ENCODE assay signal across 9 cellular contexts in the genomic region with DNA sequence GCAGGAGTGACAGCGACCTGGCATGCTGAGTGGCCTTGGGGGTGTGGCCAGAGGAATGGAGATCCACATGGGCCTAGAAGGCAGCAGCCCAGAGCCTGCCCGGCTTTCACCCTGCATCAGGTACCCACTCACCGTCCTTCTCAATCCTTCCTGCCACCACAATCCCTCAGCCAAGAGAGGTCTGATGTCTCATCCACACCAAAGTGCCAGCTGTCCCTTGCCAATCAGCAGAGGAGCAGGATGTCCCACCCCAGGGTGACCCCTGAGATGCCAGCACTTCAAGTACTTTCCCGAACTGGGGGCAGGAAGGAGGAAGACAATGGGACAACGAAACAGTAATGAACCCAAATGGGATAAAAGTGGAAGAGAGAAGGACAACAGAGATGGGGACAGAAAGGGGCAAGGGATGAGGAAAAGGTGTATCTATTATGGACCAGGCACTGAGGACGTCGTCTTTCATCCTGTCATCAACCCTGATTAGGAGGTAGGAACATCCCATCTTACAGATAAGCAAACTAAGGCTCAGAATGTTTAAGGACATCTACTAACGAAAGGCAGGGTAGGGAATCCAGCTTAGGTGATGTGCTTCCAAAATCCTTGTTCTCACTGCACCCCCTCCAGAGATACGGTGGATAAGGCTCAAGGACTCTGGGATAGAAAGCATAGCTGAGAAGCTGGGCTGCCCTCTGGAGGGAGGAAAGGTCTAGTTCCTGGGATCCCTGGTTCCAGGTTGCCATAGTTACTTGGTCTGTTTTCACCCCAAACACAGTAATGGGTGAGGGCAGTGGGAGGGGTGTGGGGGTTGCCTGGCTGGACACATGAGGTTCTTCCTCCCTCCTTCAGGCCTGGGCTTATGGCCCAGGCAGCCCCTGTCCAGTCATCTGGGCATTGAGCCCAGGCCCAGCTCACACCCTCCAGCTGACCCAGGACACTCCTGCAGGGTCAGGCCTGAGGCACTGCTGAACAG. TPM values are rescaled to one million over a fixed set of nuclear protein-coding genes. Genes with fewer than 3 reads are reported as not detected.
A peak's percentile ranks its signal among the peaks of the same experiment; 100 is the strongest.
DNase-seq lines count a peak whose midpoint lies in the region; TF ChIP-seq lines count a peak whose summit lies in the region.
"Had no signal": no experiment of that assay in that cellular context is flagged by ENCODE, and none has a peak within 500 bp of the region (broad histone marks: within the 10 kb centered on the region; RNA-seq: fewer than 3 reads in every experiment).

No MANE protein-coding gene starts in this region.

- H3K36me3 ChIP-seq in stomach (peaks cover 26 to 44% (median 40%) of the 10 kb centered on the region in 4 donors), Karpas-422 (ENCODE audit: insufficient read depth, low read length) (peaks cover 7% of the 10 kb centered on the region)

- DNase-seq in NCI-H748 (lab: John Stamatoyannopoulos, UW; ENCODE audit: unreplicated experiment) (peak; percentile 34), NCI-H748 treated with DMSO at 0.1 percent for 48 hours (lab: John Stamatoyannopoulos, UW) (no peak), cerebellum (ENCODE audit: low spot score) (peak; percentile 56), kidney tubule cell (ENCODE audit: low spot score) (peak; percentile 63), stomach (peak; percentile 50), Karpas-422 (no peak), NCI-H345 (lab: John Stamatoyannopoulos, UW) (no peak), SW480 (ENCODE audit: low spot score) (no peak)

- intact Hi-C loops in stomach (cut with DNase I; ENCODE audit: low total_unique reads): no loop called here

- H3K27ac ChIP-seq in stomach: peak overlapping the region; percentile 70 to 85 (median 76)
- no peak overlapping the region for H3K27ac ChIP-seq in Karpas-422 (ENCODE audit: low read length)

- TF ChIP-seq CTCF in stomach (IDR thresholded peaks at IDR 0.05): peak in 1 of 7 experiments; percentile 19

- H3K9ac ChIP-seq in Karpas-422 (ENCODE audit: low read length): no peak overlapping the region

- H3K4me2 ChIP-seq in Karpas-422 (ENCODE audit: low read depth, low read length, poor library complexity, severe bottlenecking): no peak overlapping the region
- H3K4me2 ChIP-seq: BLaER1 treated with 17β-estradiol and CSF1 and Interleukin-3, amounts not matched to agents 10 nM and 100 nM had no signal

- no peaks in the 10 kb centered on the region for H4K20me1 ChIP-seq in Karpas-422 (ENCODE audit: insufficient read depth, low read depth, low read length)

- no peaks in the 10 kb centered on the region for H3K9me2 ChIP-seq in Karpas-422 (replicated peaks; ENCODE audit: insufficient read depth, low read length)

- TF ChIP-seq EP300 in stomach (IDR thresholded peaks at IDR 0.05): no peak

- H3K27me3 ChIP-seq in stomach: peaks cover 0 to 5% (median 0%) of the 10 kb centered on the region in 3 donors
- no peaks in the 10 kb centered on the region for H3K27me3 ChIP-seq in Karpas-422 (ENCODE audit: low read length)
- H3K27me3 ChIP-seq: BLaER1 treated with 17β-estradiol and CSF1 and Interleukin-3, amounts not matched to agents 10 nM and 100 nM had no signal

- no peaks in the 10 kb centered on the region for H3K79me2 ChIP-seq in Karpas-422 (ENCODE audit: low read length)

- H3K4me1 ChIP-seq in stomach (peaks cover 29 to 66% (median 45%) of the 10 kb centered on the region in 4 donors), Karpas-422 (ENCODE audit: low read length) (no peaks in the 10 kb centered on the region)

- H3K9me3 ChIP-seq in stomach: no peaks in the 10 kb centered on the region
- no peaks in the 10 kb centered on the region for H3K9me3 ChIP-seq in Karpas-422 (ENCODE audit: low read length)
- H3K9me3 ChIP-seq: BLaER1 treated with 17β-estradiol and CSF1 and Interleukin-3, amounts not matched to agents 10 nM and 100 nM had no signal

- H3K4me3 ChIP-seq in stomach (no peak overlapping the region), Karpas-422 (ENCODE audit: low read length) (no peak overlapping the region)
- H3K4me3 ChIP-seq: BLaER1 treated with 17β-estradiol and CSF1 and Interleukin-3, amounts not matched to agents 10 nM and 100 nM had no signal

- WGBS in stomach, 5 donors: 59 to 75% (median 69%) methylated on average over 9 of the region's 9 CpGs

- no peak for TF ChIP-seq POLR2A in stomach (IDR thresholded peaks at IDR 0.05)

- no peak overlapping the region for H2AFZ ChIP-seq in Karpas-422 (ENCODE audit: low read length)

RNA-seq across cellular contexts. Expression of a gene that starts 4.5 kb away (rescaled TPM):
- total RNA-seq in cerebellum (9.3 TPM), stomach (100 to 1,000 TPM in 1 of 5 donors, 10 to 100 TPM in 4; 43.8 to 408 (median 71.0) TPM)
- polyA plus RNA-seq in stomach: 10 to 100 TPM; 15.1 to 17.7 (median 15.7) TPM
- 0.22 and 2.1 TPM in 2 replicates for total RNA-seq in Karpas-422 (2014; rRNA removed; shearing (Covaris generic); ENCODE audit: low replicate concordance)

RNA-seq across cellular contexts. Expression of a gene that starts 14.4 kb away (rescaled TPM):
- total RNA-seq in cerebellum (25.0 TPM), stomach (100 to 1,000 TPM in 2 of 5 donors, 10 to 100 TPM in 3; 22.8 to 718 (median 73.3) TPM)
- 10 to 100 TPM; 20.9 to 48.1 (median 24.4) TPM for polyA plus RNA-seq in stomach
- total RNA-seq in Karpas-422 (2014; rRNA removed; shearing (Covaris generic); ENCODE audit: low replicate concordance): 51.3 and 62.5 TPM in 2 replicates

RNA-seq across cellular contexts. Expression of a gene that starts 16.4 kb away (rescaled TPM):
- 3.8 TPM for total RNA-seq in cerebellum
- 1 to 10 TPM in 2 of 5 donors, under 1 TPM in 1, not detected in 2; 0.45 to 3.3 (median 3.2) TPM for total RNA-seq in stomach
- polyA plus RNA-seq in stomach: 1 to 10 TPM; 2.7 to 9.6 (median 8.5) TPM
- 7.0 and 12.4 TPM in 2 replicates for total RNA-seq in Karpas-422 (2014; rRNA removed; shearing (Covaris generic); ENCODE audit: low replicate concordance)

RNA-seq across cellular contexts. Expression of a gene that starts 38.1 kb away (rescaled TPM):
- total RNA-seq in cerebellum (1.2 TPM), stomach (under 1 TPM in 3 of 5 donors, not detected in 2; 0.18 to 0.87 (median 0.87) TPM)
- polyA plus RNA-seq in stomach: 1 to 10 TPM; 1.9 to 6.0 (median 3.4) TPM
- total RNA-seq in Karpas-422 (2014; rRNA removed; shearing (Covaris generic); ENCODE audit: low replicate concordance): 0.29 and 0.75 TPM in 2 replicates

RNA-seq across cellular contexts. Expression of a gene that starts 40.3 kb away (rescaled TPM):
- total RNA-seq in cerebellum: 17.8 TPM
- 10 to 100 TPM in 4 of 5 donors, 1 to 10 TPM in 1; 5.8 to 73.0 (median 35.7) TPM for total RNA-seq in stomach
- polyA plus RNA-seq in stomach: 10 to 100 TPM in 1 of 3 donors, 1 to 10 TPM in 2; 5.8 to 11.1 (median 7.9) TPM
- 14.4 and 27.9 TPM in 2 replicates for total RNA-seq in Karpas-422 (2014; rRNA removed; shearing (Covaris generic); ENCODE audit: low replicate concordance)

Comparison
In these comparisons a context has a peak if more than half of its experiments do, and no peak if none do; other contexts are left out.
1. DNase-seq: peak in NCI-H748 (single experiment), cerebellum (single experiment), kidney tubule cell (single experiment) and stomach (single experiment); none in NCI-H748 treated with DMSO at 0.1 percent for 48 hours (single experiment), Karpas-422 (single experiment), NCI-H345 (single experiment) and SW480 (single experiment).